Comparison of ENCODE assay signal across 15 cellular contexts in the genomic region with DNA sequence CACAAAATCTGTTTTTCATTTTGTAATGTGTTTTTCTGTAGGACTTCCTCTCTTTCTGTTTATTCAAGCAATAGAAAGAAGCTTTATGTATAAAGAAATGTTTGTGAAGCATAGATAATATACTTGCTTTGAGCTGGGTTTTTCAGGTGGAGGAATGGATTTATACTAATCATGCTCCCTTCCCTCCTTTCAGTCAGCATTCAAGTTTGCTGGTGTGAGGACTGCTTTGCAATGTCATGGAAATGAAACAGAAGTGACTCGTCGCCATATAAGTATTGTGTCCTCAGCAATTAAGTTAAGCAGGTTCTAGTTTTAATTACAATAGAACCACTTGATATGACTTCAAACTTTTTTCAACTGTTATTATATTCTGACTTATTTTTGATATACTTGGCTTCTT.
DNase-seq lines count a peak whose midpoint lies in the region; ATAC-seq and TF ChIP-seq lines count a peak whose summit lies in the region.
"Had no signal": no experiment of that assay in that cellular context is flagged by ENCODE, and none has a peak within 500 bp of the region (broad histone marks: within the 10 kb centered on the region; RNA-seq: fewer than 3 reads in every experiment).

No MANE protein-coding gene starts in this region.

- TF ChIP-seq CTCF in GM23338 (conservative IDR thresholded peaks at IDR 0.05; ENCODE audit: low read depth in 2 of 2) (no peak), chondrocyte (IDR thresholded peaks at IDR 0.05) (no peak)

- no peak overlapping the region for H3K4me3 Mint-ChIP-seq in GM23338
- H3K4me3 Mint-ChIP-seq in chondrocyte (ENCODE audit: unreplicated experiment), result no peak overlapping the region
- H3K4me3 Mint-ChIP-seq: CD8-positive, alpha-beta T cell had no signal

- no peaks in the 10 kb centered on the region for H3K79me2 ChIP-seq in GM23338 (replicated peaks; ENCODE audit: insufficient read depth)

- no peaks in the 10 kb centered on the region for H3K36me3 ChIP-seq in GM23338 (ENCODE audit: insufficient read depth)
- H3K36me3 ChIP-seq in HAP-1 (replicated peaks), result no peaks in the 10 kb centered on the region
- H3K36me3 ChIP-seq in NT2/D1 (ENCODE audit: insufficient read depth, insufficient read length, low read length), result no peaks in the 10 kb centered on the region
- H3K36me3 ChIP-seq in iPS-18a (ENCODE audit: control insufficient read depth, low read depth, low read length), result no peaks in the 10 kb centered on the region
- H3K36me3 ChIP-seq: BLaER1 treated with 17β-estradiol and CSF1 and Interleukin-3, amounts not matched to agents 10 nM and 100 nM had no signal

- H3K4me3 ChIP-seq in GM23338 (no peak overlapping the region), HAP-1 (no peak overlapping the region), NT2/D1 (ENCODE audit: insufficient read length, low read depth) (no peak overlapping the region), iPS-18a (ENCODE audit: low read length) (no peak overlapping the region)
- H3K4me3 ChIP-seq: BLaER1 treated with 17β-estradiol and CSF1 and Interleukin-3, amounts not matched to agents 10 nM and 100 nM; GM12878 had no signal

- peaks cover 29% of the 10 kb centered on the region for H3K4me1 Mint-ChIP-seq in GM23338
- peaks cover 2% of the 10 kb centered on the region for H3K4me1 Mint-ChIP-seq in chondrocyte (ENCODE audit: low read depth)

- H3K27ac ChIP-seq in GM23338 (ENCODE audit: low read depth) (peak overlapping the region; percentile 48; the same call in 1 of the 2 replicates), iPS-18a (ENCODE audit: low read length) (peak overlapping the region; percentile 56)
- H3K27ac ChIP-seq: BLaER1 treated with 17β-estradiol and CSF1 and Interleukin-3, amounts not matched to agents 10 nM and 100 nM had no signal

- H3F3A ChIP-seq in GM23338 (replicated peaks; ENCODE audit: low read depth), result no peaks in the 10 kb centered on the region

- H3K27me3 ChIP-seq in GM23338 (ENCODE audit: insufficient read depth) (no peaks in the 10 kb centered on the region), HAP-1 (ENCODE audit: low read depth) (no peaks in the 10 kb centered on the region), NT2/D1 (ENCODE audit: insufficient read depth, insufficient read length) (no peaks in the 10 kb centered on the region), iPS-18a (ENCODE audit: control insufficient read depth, insufficient read depth, low read length) (no peaks in the 10 kb centered on the region)

- H3K27me3 Mint-ChIP-seq in GM23338 (ENCODE audit: insufficient read depth, low read depth, poor library complexity) (peaks cover 2% of the 10 kb centered on the region), chondrocyte (ENCODE audit: low read depth) (no peaks in the 10 kb centered on the region)

- H3K9me3 ChIP-seq in HAP-1, result no peaks in the 10 kb centered on the region
- H3K9me3 ChIP-seq in NT2/D1 (ENCODE audit: insufficient read depth, low read length), result no peaks in the 10 kb centered on the region
- no peaks in the 10 kb centered on the region for H3K9me3 ChIP-seq in iPS-18a (ENCODE audit: control insufficient read depth, low read depth, low read length)
- H3K9me3 ChIP-seq: BLaER1 treated with 17β-estradiol and CSF1 and Interleukin-3, amounts not matched to agents 10 nM and 100 nM had no signal

- in situ Hi-C loops in HAP-1 (cut with MboI; ENCODE audit: low sequenced_read_pairs), result no loop called here

- H3K27ac Mint-ChIP-seq in GM23338 (peak overlapping the region; percentile 87), chondrocyte (ENCODE audit: unreplicated experiment) (no peak overlapping the region)
- H3K27ac Mint-ChIP-seq: CD8-positive, alpha-beta T cell had no signal

- H3K9ac ChIP-seq in NT2/D1 (ENCODE audit: insufficient read length, low read depth) (no peak overlapping the region), iPS-18a (ENCODE audit: low read length) (no peak overlapping the region)
- H3K9ac ChIP-seq: BLaER1 treated with 17β-estradiol and CSF1 and Interleukin-3, amounts not matched to agents 10 nM and 100 nM had no signal

- no peaks in the 10 kb centered on the region for H3K36me3 Mint-ChIP-seq in GM23338 (ENCODE audit: low read depth)
- no peaks in the 10 kb centered on the region for H3K36me3 Mint-ChIP-seq in chondrocyte (ENCODE audit: low read depth)
- H3K36me3 Mint-ChIP-seq: CD8-positive, alpha-beta T cell had no signal

- peak; percentile 34; the same call in 2 of the 3 replicates for ATAC-seq in GM23338
- ATAC-seq: CD8-positive, alpha-beta T cell; GM12878 had no signal

- H2AFZ ChIP-seq in GM23338, result no peak overlapping the region

- DNase-seq in GM23338 (ENCODE audit: low spot score), result peak; percentile 20
- DNase-seq in HAP-1 (ENCODE audit: low spot score in 2 of 2), result peak; percentile 19 to 58
- DNase-seq in NT2/D1 (ENCODE audit: low read depth, low spot score), result peak; percentile 27
- DNase-seq in stimulated activated naive CD4-positive, alpha-beta T cell (lab: John Stamatoyannopoulos, UW), result no peak
- no peak for DNase-seq in chondrocyte (ENCODE audit: low spot score)
- DNase-seq in NCI-H2227 treated with DMSO at 0.1 percent for 48 hours (lab: John Stamatoyannopoulos, UW), result no peak
- DNase-seq in DMS79 (lab: John Stamatoyannopoulos, UW), result no peak
- DNase-seq: 8988T; Calu3; CD8-positive, alpha-beta T cell; DND-41; EL had no signal

- H3K9me3 Mint-ChIP-seq in GM23338, result no peaks in the 10 kb centered on the region; the same call in 2 of the 3 replicates
- no peaks in the 10 kb centered on the region for H3K9me3 Mint-ChIP-seq in chondrocyte (ENCODE audit: low read depth)
- H3K9me3 Mint-ChIP-seq: CD8-positive, alpha-beta T cell had no signal

- H3K4me2 ChIP-seq in GM23338, result peak overlapping the region; percentile 61
- H3K4me2 ChIP-seq: BLaER1 treated with 17β-estradiol and CSF1 and Interleukin-3, amounts not matched to agents 10 nM and 100 nM had no signal

- peaks cover 31% of the 10 kb centered on the region for H3K4me1 ChIP-seq in GM23338 (ENCODE audit: insufficient read depth)
- peaks cover 13% of the 10 kb centered on the region for H3K4me1 ChIP-seq in HAP-1
- no peaks in the 10 kb centered on the region for H3K4me1 ChIP-seq in NT2/D1 (ENCODE audit: insufficient read depth, insufficient read length)
- H3K4me1 ChIP-seq in iPS-18a (ENCODE audit: control insufficient read depth, low read depth, low read length), result peaks cover 30% of the 10 kb centered on the region
- H3K4me1 ChIP-seq: BLaER1 treated with 17β-estradiol and CSF1 and Interleukin-3, amounts not matched to agents 10 nM and 100 nM had no signal

- H4K20me1 ChIP-seq in GM23338 (replicated peaks; ENCODE audit: insufficient read depth), result no peaks in the 10 kb centered on the region
- H4K20me1 ChIP-seq: BLaER1 treated with 17β-estradiol and CSF1 and Interleukin-3, amounts not matched to agents 10 nM and 100 nM had no signal

- no peaks in the 10 kb centered on the region for H3K9me2 ChIP-seq in GM23338 (ENCODE audit: insufficient read depth)

Comparison
In these comparisons a context has a peak if more than half of its experiments do, and no peak if none do; other contexts are left out.
1. DNase-seq: peak in GM23338 (single experiment), HAP-1 (2 of 2) and NT2/D1 (single experiment); none in stimulated activated naive CD4-positive, alpha-beta T cell (0 of 6), chondrocyte (single experiment), NCI-H2227 treated with DMSO at 0.1 percent for 48 hours (single experiment) and DMS79 (single experiment).